ENCODE assay signal across 1 cellular context in genomic region chr1:230458509-230458908, GRCh38.
TF ChIP-seq lines count a peak whose summit lies in the region.

No MANE protein-coding gene starts in this region.

TF ChIP-seq in WTC11, 78 proteins besides CTCF, POLR2A, EP300 and RAD21 (continued from another document):
- TF ChIP-seq IRF2 (CRISPR knock-in tag; IDR thresholded peaks at IDR 0.05; ENCODE audit: borderline replicate concordance, low read depth) (no peak), ARID4B (CRISPR knock-in tag; IDR thresholded peaks at IDR 0.05; ENCODE audit: borderline replicate concordance) (no peak), ZNF281 (CRISPR knock-in tag; IDR thresholded peaks at IDR 0.05) (no peak), HMGXB4 (CRISPR knock-in tag; IDR thresholded peaks at IDR 0.05) (no peak), ZSCAN18 (CRISPR knock-in tag; IDR thresholded peaks at IDR 0.05) (no peak), ETV6 (CRISPR knock-in tag; IDR thresholded peaks at IDR 0.05) (no peak), ZNF121 (CRISPR knock-in tag; IDR thresholded peaks at IDR 0.05) (no peak), TP53 (CRISPR knock-in tag; IDR thresholded peaks at IDR 0.05) (no peak), NFE2L1 (CRISPR knock-in tag; IDR thresholded peaks at IDR 0.05) (no peak)
